In genomic region chr13:80690208-80690607, GRCh38 we compare ENCODE assay signal across 17 cellular contexts.
DNase-seq lines count a peak whose midpoint lies in the region; ATAC-seq, FAIRE-seq and TF ChIP-seq lines count a peak whose summit lies in the region.
"Had no signal": no experiment of that assay in that cellular context is flagged by ENCODE, and none has a peak within 500 bp of the region (broad histone marks: within the 10 kb centered on the region; RNA-seq: fewer than 3 reads in every experiment).

No MANE protein-coding gene starts in this region.

- in situ Hi-C loops in K562 (cut with MboI), result no loop called here

- H3K4ac ChIP-seq in neuronal stem cell (ENCODE audit: low read length), result no peak overlapping the region

- H4K8ac ChIP-seq in neuronal stem cell (ENCODE audit: low read depth, low read length), result no peak overlapping the region

- FAIRE-seq in K562 (lab: Jason Lieb, UNC), result no peak
- FAIRE-seq: GM12892, H54 had no signal

- no peak overlapping the region for H2BK12ac ChIP-seq in neuronal stem cell (ENCODE audit: low read length)

- intact Hi-C loops in K562 (cut with micrococcal nuclease), result no loop called here
- intact Hi-C loops in aorta (cut with DNase I), result no loop called here

- BruUV-seq in K562 (replicated peaks; lab: Mats Ljungman, UMichigan), result no TSS peak

- no peaks in the 10 kb centered on the region for H3K79me1 ChIP-seq in neuronal stem cell (ENCODE audit: low read depth, low read length)

- TF ChIP-seq POLR2A in K562 (conservative IDR thresholded peaks at IDR 0.05), result no peak

- no peak for TF ChIP-seq EP300 in K562 (IDR thresholded peaks at IDR 0.05; ENCODE audit: low read length)

- no peak for TF ChIP-seq CTCF in K562 (IDR thresholded peaks at IDR 0.05 in 2 of 3, conservative IDR thresholded peaks at IDR 0.05 in 1 of 3; ENCODE audit: insufficient read depth in 2 of 3, low read depth in 1 of 3, low read length in 3 of 3)
- TF ChIP-seq CTCF in coronary artery (IDR thresholded peaks at IDR 0.05), result no peak

- CTCF ChIA-PET in K562 (lab: Yijun Ruan, JAX; ENCODE audit: low intra/inter-chr PET ratio), result no interaction called here

- H2BK15ac ChIP-seq in neuronal stem cell (ENCODE audit: low read length), result no peak overlapping the region

- DNase-seq in NCI-H524 treated with DMSO at 0.1 percent for 48 hours (lab: John Stamatoyannopoulos, UW), result peak; percentile 74
- DNase-seq in K562 (ENCODE audit: extremely low read depth in 1 of 4, low spot score in 3 of 4), result no peak
- no peak for DNase-seq in neuronal stem cell (ENCODE audit: low spot score)
- DNase-seq in coronary artery (ENCODE audit: low spot score), result no peak
- DNase-seq in aorta, result no peak
- DNase-seq in GF-D8 (lab: John Stamatoyannopoulos, UW), result no peak
- DNase-seq: C1 segment of cervical spinal cord; Calu3; CD4-positive, alpha-beta memory T cell; COR-L47; DMS53; DMS79 treated with DMSO at 0.1 percent for 48 hours; GOT3; HFFc6 had no signal

- H4K20me1 ChIP-seq in K562 (replicated peaks; ENCODE audit: control insufficient read depth, insufficient read depth, low read length), result no peaks in the 10 kb centered on the region

- ATAC-seq in K562, result no peak
- ATAC-seq in aorta (ENCODE audit: low FRiP score), result no peak

- H3K4me3 ChIP-seq in K562, result no peak overlapping the region
- no peak overlapping the region for H3K4me3 ChIP-seq in neuronal stem cell (ENCODE audit: low read length in 2 of 2)
- no peak overlapping the region for H3K4me3 ChIP-seq in coronary artery
- H3K4me3 ChIP-seq in aorta (ENCODE audit: low read length in 2 of 2), result no peak overlapping the region
- H3K4me3 ChIP-seq: HAP-1 had no signal

- no peak overlapping the region for H2BK5ac ChIP-seq in neuronal stem cell (ENCODE audit: low read length)

- H2AFZ ChIP-seq in K562 (ENCODE audit: low read depth, low read length), result no peak overlapping the region
- H2AFZ ChIP-seq in neuronal stem cell (ENCODE audit: low read length), result peak overlapping the region; percentile 13

- H3K4me2 ChIP-seq in K562 (ENCODE audit: insufficient read depth, low read length) (no peak overlapping the region), neuronal stem cell (ENCODE audit: insufficient read depth, low read length, poor library complexity, severe bottlenecking) (no peak overlapping the region)

- H3K27me3 ChIP-seq in K562 (ENCODE audit: control insufficient read depth in 2 of 2, insufficient read depth in 2 of 2, low read length in 2 of 2) (no peaks in the 10 kb centered on the region), neuronal stem cell (ENCODE audit: control insufficient read depth in 3 of 3, insufficient read depth in 3 of 3, low read depth in 1 of 3, low read length in 3 of 3) (no peaks in the 10 kb centered on the region), aorta (ENCODE audit: control insufficient read depth in 1 of 2, insufficient read depth in 2 of 2, low read length in 1 of 2) (no peaks in the 10 kb centered on the region)

- POLR2A ChIA-PET in K562 (lab: Yijun Ruan, JAX), result interaction anchor here (0.6 to 0.8 kb wide), 2 partner anchors 98 to 163 kb away, joined by 3 to 4 read pairs; no protein-coding TSS in a partner anchor

- TF ChIP-seq RAD21 in K562 (CRISPR knock-in tag; conservative IDR thresholded peaks at IDR 0.05 in 1 of 2, IDR thresholded peaks at IDR 0.05 in 1 of 2), result no peak

- no peaks in the 10 kb centered on the region for H3K36me3 ChIP-seq in K562 (ENCODE audit: control insufficient read depth, insufficient read depth, low read length)
- H3K36me3 ChIP-seq in neuronal stem cell (replicated peaks in 1 of 2; ENCODE audit: control insufficient read depth in 2 of 2, insufficient read depth in 2 of 2, low read length in 2 of 2), result no peaks in the 10 kb centered on the region
- no peaks in the 10 kb centered on the region for H3K36me3 ChIP-seq in aorta (ENCODE audit: control insufficient read depth in 1 of 2, insufficient read depth in 2 of 2, low read length in 1 of 2)
- H3K36me3 ChIP-seq: HAP-1 had no signal

- H3K9me1 ChIP-seq in K562 (ENCODE audit: control insufficient read depth, insufficient read depth, low read length), result no peaks in the 10 kb centered on the region

- no peak overlapping the region for H4K91ac ChIP-seq in neuronal stem cell (ENCODE audit: low read depth, low read length, poor library complexity)

- H3K4me1 ChIP-seq in K562 (replicated peaks in 1 of 2; ENCODE audit: control insufficient read depth in 2 of 2, insufficient read depth in 2 of 2, low read length in 2 of 2), result no peaks in the 10 kb centered on the region
- H3K4me1 ChIP-seq in neuronal stem cell (ENCODE audit: control insufficient read depth in 2 of 2, insufficient read depth in 1 of 2, low read depth in 1 of 2, low read length in 2 of 2), result peaks cover 0 to 5% of the 10 kb centered on the region in 2 donors
- H3K4me1 ChIP-seq in aorta (ENCODE audit: control insufficient read depth in 1 of 2, insufficient read depth in 2 of 2, low read length in 2 of 2), result no peaks in the 10 kb centered on the region
- H3K4me1 ChIP-seq: HAP-1 had no signal

- no peak overlapping the region for H3K18ac ChIP-seq in neuronal stem cell (ENCODE audit: low read length)

- WGBS in K562 (ENCODE audit: insufficient coverage, low coverage, missing lambda C conversion rate), result 2% methylated on average over 3 of the region's 3 CpGs
- no CpG with 5 or more reads among the region's 3 CpGs for WGBS in neuronal stem cell (ENCODE audit: extremely low coverage in 2 of 2, insufficient read length in 2 of 2, insufficient replicate concordance in 1 of 2), 2 donors
- 82% methylated on average over 3 of the region's 3 CpGs for WGBS in aorta, 2 donors

- H2AK5ac ChIP-seq in neuronal stem cell (ENCODE audit: low read depth, low read length), result no peak overlapping the region

- no peak overlapping the region for H3K9ac ChIP-seq in K562 (ENCODE audit: insufficient read depth in 1 of 2, low read depth in 2 of 2, low read length in 2 of 2)
- H3K9ac ChIP-seq in neuronal stem cell (ENCODE audit: low read depth, low read length, poor library complexity), result no peak overlapping the region

- H3K23ac ChIP-seq in neuronal stem cell (ENCODE audit: low read depth, low read length, poor library complexity), result no peak overlapping the region

- no peak overlapping the region for H3K14ac ChIP-seq in neuronal stem cell (ENCODE audit: low read length)

- H3K9me3 ChIP-seq in K562 (replicated peaks; ENCODE audit: control insufficient read depth, insufficient read depth, low read depth, low read length) (0 out of 2 replicates have a peak, but pooled peaks cover 3% of the 10 kb centered on the region), neuronal stem cell (replicated peaks in 1 of 2; ENCODE audit: control insufficient read depth in 2 of 2, insufficient read depth in 1 of 2, low read depth in 1 of 2, low read length in 2 of 2) (peaks cover 2 to 20% of the 10 kb centered on the region in 2 donors), aorta (ENCODE audit: control insufficient read depth, low read length) (no peaks in the 10 kb centered on the region)
- H3K9me3 ChIP-seq: HAP-1 had no signal

- H3K27ac ChIP-seq in K562 (ENCODE audit: extremely low read depth, low read depth, low read length) (no peak overlapping the region), neuronal stem cell (replicated peaks; ENCODE audit: low read length) (no peak overlapping the region), coronary artery (no peak overlapping the region), aorta (ENCODE audit: low read depth in 1 of 2, low read length in 2 of 2) (no peak overlapping the region)

- H3K79me2 ChIP-seq in K562 (ENCODE audit: control insufficient read depth, insufficient read depth, low read length), result no peaks in the 10 kb centered on the region

- no peak overlapping the region for H2BK120ac ChIP-seq in neuronal stem cell (ENCODE audit: low read depth, low read length)

TF ChIP-seq in K562, 482 proteins besides CTCF, POLR2A, EP300 and RAD21:
- TF ChIP-seq TCFL5 (CRISPR knock-in tag; conservative IDR thresholded peaks at IDR 0.05) (no peak), ADNP (tag; IDR thresholded peaks at IDR 0.05) (no peak), ZNF639 (CRISPR knock-in tag; conservative IDR thresholded peaks at IDR 0.05 in 1 of 2, IDR thresholded peaks at IDR 0.05 in 1 of 2) (peak in 1 of 2 experiments; percentile 63; a peak in 1 of 4 replicates), ZNF184 (CRISPR knock-in tag; IDR thresholded peaks at IDR 0.05) (0 out of 2 replicates have a peak, but pooled peaks have one; percentile 6), NR3C1 (CRISPR knock-in tag; IDR thresholded peaks at IDR 0.05) (0 out of 2 replicates have a peak, but pooled peaks have one; percentile 56)
